ENCODE assay signal across 8 cellular contexts in genomic region chr5:17217421-17218352, GRCh38. TPM values are rescaled to one million over a fixed set of nuclear protein-coding genes. Genes with fewer than 3 reads are reported as not detected.
DNase-seq lines count a peak whose midpoint lies in the region; ATAC-seq and TF ChIP-seq lines count a peak whose summit lies in the region.

A gene with protein sequence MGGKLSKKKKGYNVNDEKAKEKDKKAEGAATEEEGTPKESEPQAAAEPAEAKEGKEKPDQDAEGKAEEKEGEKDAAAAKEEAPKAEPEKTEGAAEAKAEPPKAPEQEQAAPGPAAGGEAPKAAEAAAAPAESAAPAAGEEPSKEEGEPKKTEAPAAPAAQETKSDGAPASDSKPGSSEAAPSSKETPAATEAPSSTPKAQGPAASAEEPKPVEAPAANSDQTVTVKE (plus strand): TSS chr5:17217631. CDS start chr5:17275217, 57,586 bp downstream.

- CTCF ChIA-PET in activated CD4-positive, alpha-beta T cell treated with anti-CD3 and anti-CD28 coated beads for 36 hours (lab: Charles Lee): no interaction called here

- H3K27me3 ChIP-seq in esophagus squamous epithelium: peaks cover 0 to 50% (median 2%) of the 10 kb centered on the region in 4 donors
- H3K27me3 ChIP-seq in mucosa of stomach (ENCODE audit: control insufficient read depth, insufficient read depth, low read length): peaks cover 24% of the 10 kb centered on the region
- H3K27me3 ChIP-seq in thymus (ENCODE audit: control insufficient read depth, insufficient read depth): peaks cover 29% of the 10 kb centered on the region

- peaks cover 37% of the 10 kb centered on the region for H3K27me3 Mint-ChIP-seq in activated CD4-positive, alpha-beta T cell treated with anti-CD3 and anti-CD28 coated beads for 36 hours
- H3K27me3 Mint-ChIP-seq in activated CD4-positive, alpha-beta T cell treated with anti-CD3 and anti-CD28 coated beads, Interleukin-2, amount 10 ng/mL, durations not matched to agents 24 days and 14 days: peaks cover 45% of the 10 kb centered on the region

- WGBS in esophagus squamous epithelium, 2 donors: 0% methylated on average over 7 to 11 of the region's 93 CpGs
- WGBS in thymus: 2% methylated on average over 87 of the region's 93 CpGs

- TF ChIP-seq POLR2A in esophagus squamous epithelium (IDR thresholded peaks at IDR 0.05): peak in 2 of 4 donors; percentile 38 to 81

- peak within 1 kb of the TSS; percentile 15 to 82 (median 76) for H3K27ac ChIP-seq in esophagus squamous epithelium
- H3K27ac ChIP-seq in thymus (ENCODE audit: low read depth): peak within 1 kb of the TSS; percentile 65

- H3K4me1 ChIP-seq in esophagus squamous epithelium (peaks cover 8 to 31% (median 8%) of the 10 kb centered on the region in 3 donors), mucosa of stomach (ENCODE audit: control insufficient read depth, insufficient read depth, low read length) (peaks cover 11% of the 10 kb centered on the region), thymus (ENCODE audit: control insufficient read depth, insufficient read depth, low read length) (no peaks in the 10 kb centered on the region)

- TF ChIP-seq CTCF in esophagus squamous epithelium (IDR thresholded peaks at IDR 0.05): no peak

- ATAC-seq in activated CD4-positive, alpha-beta T cell treated with anti-CD3 and anti-CD28 coated beads for 36 hours: peak; percentile 71
- ATAC-seq in HG02623 (IDR thresholded peaks at IDR 0.05; ENCODE audit: unreplicated experiment): peak; percentile 37

- peak within 1 kb of the TSS; percentile 71 for H3K9ac ChIP-seq in mucosa of stomach (ENCODE audit: low read length)

- no peaks in the 10 kb centered on the region for H3K9me3 ChIP-seq in esophagus squamous epithelium
- H3K9me3 ChIP-seq in mucosa of stomach (ENCODE audit: control insufficient read depth, low read length): no peaks in the 10 kb centered on the region
- H3K9me3 ChIP-seq in thymus (ENCODE audit: control insufficient read depth): no peaks in the 10 kb centered on the region

- H3K4me3 ChIP-seq in esophagus squamous epithelium: peak within 1 kb of the TSS; percentile 42 to 77 (median 67)
- H3K4me3 ChIP-seq in mucosa of stomach (ENCODE audit: low read length): peak within 1 kb of the TSS; percentile 45
- H3K4me3 ChIP-seq in thymus (ENCODE audit: low read length): peak within 1 kb of the TSS; percentile 50

- peaks cover 14% of the 10 kb centered on the region for H3K4me1 Mint-ChIP-seq in activated CD4-positive, alpha-beta T cell treated with anti-CD3 and anti-CD28 coated beads for 36 hours
- peaks cover 6% of the 10 kb centered on the region for H3K4me1 Mint-ChIP-seq in activated CD4-positive, alpha-beta T cell treated with anti-CD3 and anti-CD28 coated beads, Interleukin-2, amount 10 ng/mL, durations not matched to agents 24 days and 14 days

- peak within 1 kb of the TSS; percentile 42 for H3K4me3 Mint-ChIP-seq in activated CD4-positive, alpha-beta T cell treated with anti-CD3 and anti-CD28 coated beads for 36 hours
- H3K4me3 Mint-ChIP-seq in activated CD4-positive, alpha-beta T cell treated with anti-CD3 and anti-CD28 coated beads, Interleukin-2, amount 10 ng/mL, durations not matched to agents 24 days and 14 days: peak within 1 kb of the TSS; percentile 55

- H3K27ac Mint-ChIP-seq in activated CD4-positive, alpha-beta T cell treated with anti-CD3 and anti-CD28 coated beads for 36 hours: no peak within 1 kb of the TSS
- H3K27ac Mint-ChIP-seq in activated CD4-positive, alpha-beta T cell treated with anti-CD3 and anti-CD28 coated beads, Interleukin-2, amount 10 ng/mL, durations not matched to agents 24 days and 14 days: no peak within 1 kb of the TSS

- H3K36me3 Mint-ChIP-seq in activated CD4-positive, alpha-beta T cell treated with anti-CD3 and anti-CD28 coated beads for 36 hours (ENCODE audit: low read depth): no peaks in the 10 kb centered on the region
- peaks cover 3% of the 10 kb centered on the region for H3K36me3 Mint-ChIP-seq in activated CD4-positive, alpha-beta T cell treated with anti-CD3 and anti-CD28 coated beads, Interleukin-2, amount 10 ng/mL, durations not matched to agents 24 days and 14 days (ENCODE audit: low read depth)

- no peaks in the 10 kb centered on the region for H3K9me3 Mint-ChIP-seq in activated CD4-positive, alpha-beta T cell treated with anti-CD3 and anti-CD28 coated beads for 36 hours (ENCODE audit: low read depth)
- H3K9me3 Mint-ChIP-seq in activated CD4-positive, alpha-beta T cell treated with anti-CD3 and anti-CD28 coated beads, Interleukin-2, amount 10 ng/mL, durations not matched to agents 24 days and 14 days: no peaks in the 10 kb centered on the region

- H3K36me3 ChIP-seq in esophagus squamous epithelium (no peaks in the 10 kb centered on the region), mucosa of stomach (ENCODE audit: control insufficient read depth, insufficient read depth, low read length) (no peaks in the 10 kb centered on the region), thymus (ENCODE audit: control insufficient read depth, insufficient read depth) (no peaks in the 10 kb centered on the region)

- POLR2A ChIA-PET in activated CD4-positive, alpha-beta T cell treated with anti-CD3 and anti-CD28 coated beads for 36 hours (lab: Charles Lee): no interaction called here

- peak; percentile 68 for DNase-seq in activated CD4-positive, alpha-beta T cell treated with anti-CD3 and anti-CD28 coated beads for 36 hours
- DNase-seq in activated CD4-positive, alpha-beta T cell treated with anti-CD3 and anti-CD28 coated beads, Interleukin-2, amount 50 U/mL, for 4 hours: no peak
- DNase-seq in NCI-H146 treated with DMSO at 0.1 percent for 48 hours (lab: John Stamatoyannopoulos, UW; ENCODE audit: unreplicated experiment): peak; percentile 58
- peak; percentile 61 for DNase-seq in activated CD4-positive, alpha-beta T cell treated with anti-CD3 and anti-CD28 coated beads, Interleukin-2, amount 10 ng/mL, durations not matched to agents 24 days and 14 days
- DNase-seq in esophagus squamous epithelium (lab: John Stamatoyannopoulos, UW): no peak

- intact Hi-C loops in activated CD4-positive, alpha-beta T cell treated with anti-CD3 and anti-CD28 coated beads for 36 hours (cut with DNase I, micrococcal nuclease): no loop called here
- intact Hi-C loops in activated CD4-positive, alpha-beta T cell treated with anti-CD3 and anti-CD28 coated beads, Interleukin-2, amount 10 ng/mL, durations not matched to agents 24 days and 14 days (cut with micrococcal nuclease): no loop called here
- intact Hi-C loops in esophagus squamous epithelium (cut with DNase I): loop anchor here (5.0 kb wide), 1 partner anchor 1090 kb away; no protein-coding TSS in a partner anchor

RNA-seq across cellular contexts. Expression of the gene that starts here (rescaled TPM):
- 1 to 10 TPM; 1.3 to 1.6 TPM for total RNA-seq in activated CD4-positive, alpha-beta T cell treated with anti-CD3 and anti-CD28 coated beads for 36 hours
- 0.33 and 0.37 TPM in 2 replicates for total RNA-seq in activated CD4-positive, alpha-beta T cell treated with anti-CD3 and anti-CD28 coated beads, Interleukin-2, amount 10 ng/mL, durations not matched to agents 24 days and 14 days
- 10 to 100 TPM in 3 of 4 donors, 1 to 10 TPM in 1; 5.2 to 16.7 (median 13.6) TPM for total RNA-seq in esophagus squamous epithelium
- polyA plus RNA-seq in thymus: 53.5 TPM

Comparison
In these comparisons a context has a peak if more than half of its experiments do, and no peak if none do; other contexts are left out.
1. DNase-seq: peak in activated CD4-positive, alpha-beta T cell treated with anti-CD3 and anti-CD28 coated beads for 36 hours (single experiment) and NCI-H146 treated with DMSO at 0.1 percent for 48 hours (single experiment); none in activated CD4-positive, alpha-beta T cell treated with anti-CD3 and anti-CD28 coated beads, Interleukin-2, amount 50 U/mL, for 4 hours (0 of 2) and esophagus squamous epithelium (single experiment).
2. Peak in DNase-seq in activated CD4-positive, alpha-beta T cell treated with anti-CD3 and anti-CD28 coated beads, Interleukin-2, amount 10 ng/mL, durations not matched to agents 24 days and 14 days; RNA of the gene not detected or under 1 TPM.
3. Peak in every context shown above with its lines, with median percentiles within 50 percentile points of each other: H3K4me3 ChIP-seq.